ENCODE assay signal across 1 cellular context in the genomic region with DNA sequence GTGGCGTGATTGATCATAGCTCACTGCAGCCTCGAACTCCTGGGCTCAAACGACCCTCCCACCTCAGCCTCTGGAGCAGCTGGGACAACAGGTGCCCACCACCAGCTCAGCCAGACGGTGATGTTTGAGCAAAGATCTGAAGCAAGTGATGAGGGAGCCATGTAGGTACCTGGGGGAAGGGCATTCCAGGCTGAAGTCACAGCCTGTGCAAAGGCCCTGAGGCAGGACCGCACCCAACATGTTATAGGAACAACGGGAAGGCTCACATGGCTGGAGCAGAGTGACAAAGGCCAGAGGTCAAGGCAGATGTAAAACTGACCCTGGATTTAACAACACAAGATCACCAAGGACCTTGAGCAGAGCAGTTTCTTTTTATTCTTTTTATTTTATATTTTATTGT.
TF ChIP-seq lines count a peak whose summit lies in the region.

No MANE protein-coding gene starts in this region.

TF ChIP-seq in H1, 55 proteins besides CTCF, POLR2A, EP300 and RAD21:
- TF ChIP-seq PHF8 (conservative IDR thresholded peaks at IDR 0.05; ENCODE audit: low read depth, low read length) (no peak), KDM1A (IDR thresholded peaks at IDR 0.05; ENCODE audit: borderline replicate concordance, low read length) (peak; percentile 84; the same call in 1 of the 2 replicates)
